ENCODE assay signal across 1 cellular context in genomic region chr12:48445538-48445937, GRCh38.
TF ChIP-seq lines count a peak whose summit lies in the region.

No MANE protein-coding gene starts in this region.

TF ChIP-seq in GM23338, 12 proteins besides CTCF, POLR2A, EP300 and RAD21 (continued from another document):
- TF ChIP-seq, protein P1, sequence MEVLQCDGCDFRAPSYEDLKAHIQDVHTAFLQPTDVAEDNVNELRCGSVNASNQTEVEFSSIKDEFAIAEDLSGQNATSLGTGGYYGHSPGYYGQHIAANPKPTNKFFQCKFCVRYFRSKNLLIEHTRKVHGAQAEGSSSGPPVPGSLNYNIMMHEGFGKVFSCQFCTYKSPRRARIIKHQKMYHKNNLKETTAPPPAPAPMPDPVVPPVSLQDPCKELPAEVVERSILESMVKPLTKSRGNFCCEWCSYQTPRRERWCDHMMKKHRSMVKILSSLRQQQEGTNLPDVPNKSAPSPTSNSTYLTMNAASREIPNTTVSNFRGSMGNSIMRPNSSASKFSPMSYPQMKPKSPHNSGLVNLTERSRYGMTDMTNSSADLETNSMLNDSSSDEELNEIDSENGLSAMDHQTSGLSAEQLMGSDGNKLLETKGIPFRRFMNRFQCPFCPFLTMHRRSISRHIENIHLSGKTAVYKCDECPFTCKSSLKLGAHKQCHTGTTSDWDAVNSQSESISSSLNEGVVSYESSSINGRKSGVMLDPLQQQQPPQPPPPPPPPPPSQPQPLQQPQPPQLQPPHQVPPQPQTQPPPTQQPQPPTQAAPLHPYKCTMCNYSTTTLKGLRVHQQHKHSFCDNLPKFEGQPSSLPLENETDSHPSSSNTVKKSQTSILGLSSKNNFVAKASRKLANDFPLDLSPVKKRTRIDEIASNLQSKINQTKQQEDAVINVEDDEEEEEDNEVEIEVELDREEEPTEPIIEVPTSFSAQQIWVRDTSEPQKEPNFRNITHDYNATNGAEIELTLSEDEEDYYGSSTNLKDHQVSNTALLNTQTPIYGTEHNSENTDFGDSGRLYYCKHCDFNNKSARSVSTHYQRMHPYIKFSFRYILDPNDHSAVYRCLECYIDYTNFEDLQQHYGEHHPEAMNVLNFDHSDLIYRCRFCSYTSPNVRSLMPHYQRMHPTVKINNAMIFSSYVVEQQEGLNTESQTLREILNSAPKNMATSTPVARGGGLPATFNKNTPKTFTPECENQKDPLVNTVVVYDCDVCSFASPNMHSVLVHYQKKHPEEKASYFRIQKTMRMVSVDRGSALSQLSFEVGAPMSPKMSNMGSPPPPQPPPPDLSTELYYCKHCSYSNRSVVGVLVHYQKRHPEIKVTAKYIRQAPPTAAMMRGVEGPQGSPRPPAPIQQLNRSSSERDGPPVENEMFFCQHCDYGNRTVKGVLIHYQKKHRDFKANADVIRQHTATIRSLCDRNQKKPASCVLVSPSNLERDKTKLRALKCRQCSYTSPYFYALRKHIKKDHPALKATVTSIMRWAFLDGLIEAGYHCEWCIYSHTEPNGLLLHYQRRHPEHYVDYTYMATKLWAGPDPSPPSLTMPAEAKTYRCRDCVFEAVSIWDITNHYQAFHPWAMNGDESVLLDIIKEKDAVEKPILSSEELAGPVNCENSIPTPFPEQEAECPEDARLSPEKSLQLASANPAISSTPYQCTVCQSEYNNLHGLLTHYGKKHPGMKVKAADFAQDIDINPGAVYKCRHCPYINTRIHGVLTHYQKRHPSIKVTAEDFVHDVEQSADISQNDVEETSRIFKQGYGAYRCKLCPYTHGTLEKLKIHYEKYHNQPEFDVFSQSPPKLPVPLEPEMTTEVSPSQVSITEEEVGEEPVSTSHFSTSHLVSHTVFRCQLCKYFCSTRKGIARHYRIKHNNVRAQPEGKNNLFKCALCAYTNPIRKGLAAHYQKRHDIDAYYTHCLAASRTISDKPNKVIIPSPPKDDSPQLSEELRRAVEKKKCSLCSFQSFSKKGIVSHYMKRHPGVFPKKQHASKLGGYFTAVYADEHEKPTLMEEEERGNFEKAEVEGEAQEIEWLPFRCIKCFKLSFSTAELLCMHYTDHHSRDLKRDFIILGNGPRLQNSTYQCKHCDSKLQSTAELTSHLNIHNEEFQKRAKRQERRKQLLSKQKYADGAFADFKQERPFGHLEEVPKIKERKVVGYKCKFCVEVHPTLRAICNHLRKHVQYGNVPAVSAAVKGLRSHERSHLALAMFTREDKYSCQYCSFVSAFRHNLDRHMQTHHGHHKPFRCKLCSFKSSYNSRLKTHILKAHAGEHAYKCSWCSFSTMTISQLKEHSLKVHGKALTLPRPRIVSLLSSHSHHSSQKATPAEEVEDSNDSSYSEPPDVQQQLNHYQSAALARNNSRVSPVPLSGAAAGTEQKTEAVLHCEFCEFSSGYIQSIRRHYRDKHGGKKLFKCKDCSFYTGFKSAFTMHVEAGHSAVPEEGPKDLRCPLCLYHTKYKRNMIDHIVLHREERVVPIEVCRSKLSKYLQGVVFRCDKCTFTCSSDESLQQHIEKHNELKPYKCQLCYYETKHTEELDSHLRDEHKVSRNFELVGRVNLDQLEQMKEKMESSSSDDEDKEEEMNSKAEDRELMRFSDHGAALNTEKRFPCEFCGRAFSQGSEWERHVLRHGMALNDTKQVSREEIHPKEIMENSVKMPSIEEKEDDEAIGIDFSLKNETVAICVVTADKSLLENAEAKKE (CRISPR knock-in tag; IDR thresholded peaks at IDR 0.05): no peak
- no peak for TF ChIP-seq POLR2AphosphoS5 (IDR thresholded peaks at IDR 0.05; ENCODE audit: low read depth)
TF ChIP-seq in GM23338: peak in this region for 0.
